1 cellular context compared by ENCODE assay signal in genomic region chr2:31057691-31058090, GRCh38.
TF ChIP-seq lines count a peak whose summit lies in the region.

No MANE protein-coding gene starts in this region.

TF ChIP-seq in H1, 55 proteins besides CTCF, POLR2A, EP300 and RAD21:
- no peak for TF ChIP-seq ATF2 (IDR thresholded peaks at IDR 0.05; ENCODE audit: low read length)
- no peak for TF ChIP-seq POLR2AphosphoS5 (IDR thresholded peaks at IDR 0.05; ENCODE audit: low read depth, low read length)
- TF ChIP-seq TEAD4 (IDR thresholded peaks at IDR 0.05; ENCODE audit: low read depth, low read length): no peak
- TF ChIP-seq POU5F1 (IDR thresholded peaks at IDR 0.05; ENCODE audit: low read depth, low read length): no peak
- TF ChIP-seq, protein P1, sequence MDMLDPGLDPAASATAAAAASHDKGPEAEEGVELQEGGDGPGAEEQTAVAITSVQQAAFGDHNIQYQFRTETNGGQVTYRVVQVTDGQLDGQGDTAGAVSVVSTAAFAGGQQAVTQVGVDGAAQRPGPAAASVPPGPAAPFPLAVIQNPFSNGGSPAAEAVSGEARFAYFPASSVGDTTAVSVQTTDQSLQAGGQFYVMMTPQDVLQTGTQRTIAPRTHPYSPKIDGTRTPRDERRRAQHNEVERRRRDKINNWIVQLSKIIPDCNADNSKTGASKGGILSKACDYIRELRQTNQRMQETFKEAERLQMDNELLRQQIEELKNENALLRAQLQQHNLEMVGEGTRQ (IDR thresholded peaks at IDR 0.05; ENCODE audit: low read length): no peak
- no peak for TF ChIP-seq NANOG (IDR thresholded peaks at IDR 0.05; ENCODE audit: insufficient read depth, low read depth, low read length, poor library complexity, severe bottlenecking)
- TF ChIP-seq TCF12 (IDR thresholded peaks at IDR 0.05; ENCODE audit: low read depth, low read length): no peak
- no peak for TF ChIP-seq SAP30 (IDR thresholded peaks at IDR 0.05; ENCODE audit: insufficient read depth, insufficient replicate concordance, low read length)
- no peak for TF ChIP-seq CTBP2 (IDR thresholded peaks at IDR 0.05; ENCODE audit: borderline replicate concordance, insufficient read depth, insufficient read length, low read length)
- no peak for TF ChIP-seq SP4 (IDR thresholded peaks at IDR 0.05; ENCODE audit: low read length)
- no peak for TF ChIP-seq SIN3A (conservative IDR thresholded peaks at IDR 0.05 in 1 of 2, IDR thresholded peaks at IDR 0.05 in 1 of 2; ENCODE audit: low read depth in 1 of 2, low read length in 2 of 2)
- TF ChIP-seq CEBPB (IDR thresholded peaks at IDR 0.05; ENCODE audit: low read depth, low read length): no peak
- no peak for TF ChIP-seq SIX5 (IDR thresholded peaks at IDR 0.05; ENCODE audit: low read depth, low read length)
- TF ChIP-seq KDM5A (IDR thresholded peaks at IDR 0.05; ENCODE audit: low read length): no peak
- TF ChIP-seq BACH1 (IDR thresholded peaks at IDR 0.05; ENCODE audit: low read length): no peak
- no peak for TF ChIP-seq E2F6 (IDR thresholded peaks at IDR 0.05)
- no peak for TF ChIP-seq EGR1 (IDR thresholded peaks at IDR 0.05; ENCODE audit: borderline replicate concordance, low read depth, low read length)
- TF ChIP-seq GTF2F1 (IDR thresholded peaks at IDR 0.05; ENCODE audit: borderline replicate concordance, low read depth, low read length): no peak
TF ChIP-seq in H1: peak in this region for 0.
